In genomic region chr2:200756618-200757321, GRCh38 we compare ENCODE assay signal across 8 cellular contexts. TPM values are rescaled to one million over a fixed set of nuclear protein-coding genes. Genes with fewer than 3 reads are reported as not detected.
DNase-seq lines count a peak whose midpoint lies in the region; ATAC-seq, FAIRE-seq and TF ChIP-seq lines count a peak whose summit lies in the region.

No MANE protein-coding gene starts in this region.

- peaks cover 10% of the 10 kb centered on the region for H3K27me3 Mint-ChIP-seq in CD4-positive, alpha-beta T cell
- no peaks in the 10 kb centered on the region for H3K27me3 Mint-ChIP-seq in activated naive CD8-positive, alpha-beta T cell treated with anti-CD3 and anti-CD28 coated beads for 36 hours

- ATAC-seq in HG02798 (IDR thresholded peaks at IDR 0.05; ENCODE audit: poor library complexity, unreplicated experiment) = peak; percentile 82
- ATAC-seq in lower lobe of right lung = peak; percentile 45 to 73
- no peak for ATAC-seq in CD4-positive, alpha-beta T cell (ENCODE audit: poor library complexity)
- no peak for ATAC-seq in GM19035 (IDR thresholded peaks at IDR 0.05; ENCODE audit: unreplicated experiment)

- CTCF ChIA-PET in CD4-positive, alpha-beta T cell (lab: Charles Lee) = no interaction called here

- intact Hi-C loops in lower lobe of right lung (cut with DNase I) = no loop called here
- intact Hi-C loops in CD4-positive, alpha-beta T cell (cut with DNase I, micrococcal nuclease) = no loop called here

- TF ChIP-seq CTCF in lower lobe of right lung (IDR thresholded peaks at IDR 0.05) = no peak
- no peak for TF ChIP-seq CTCF in CD4-positive, alpha-beta T cell (IDR thresholded peaks at IDR 0.05)
- no peak for TF ChIP-seq CTCF in D721Med (IDR thresholded peaks at IDR 0.05; ENCODE audit: insufficient read depth, missing control alignments)

- POLR2A ChIA-PET in CD4-positive, alpha-beta T cell (lab: Charles Lee) = no interaction called here

- peak; percentile 90 for DNase-seq in EH (ENCODE audit: low read depth)
- DNase-seq in T1000 (lab: John Stamatoyannopoulos, UW) = peak; percentile 44
- DNase-seq in lower lobe of right lung = no peak
- no peak for DNase-seq in CD4-positive, alpha-beta T cell
- DNase-seq in D721Med (ENCODE audit: insufficient read length, low spot score) = no peak
- no peak for DNase-seq in activated naive CD8-positive, alpha-beta T cell treated with anti-CD3 and anti-CD28 coated beads for 36 hours

- FAIRE-seq in D721Med (lab: Jason Lieb, UNC) = no peak

- H3K4me3 ChIP-seq in lower lobe of right lung = no peak overlapping the region

- no peak overlapping the region for H3K4me3 Mint-ChIP-seq in CD4-positive, alpha-beta T cell
- H3K4me3 Mint-ChIP-seq in activated naive CD8-positive, alpha-beta T cell treated with anti-CD3 and anti-CD28 coated beads for 36 hours = no peak overlapping the region

- no peaks in the 10 kb centered on the region for H3K9me3 Mint-ChIP-seq in CD4-positive, alpha-beta T cell
- no peaks in the 10 kb centered on the region for H3K9me3 Mint-ChIP-seq in activated naive CD8-positive, alpha-beta T cell treated with anti-CD3 and anti-CD28 coated beads for 36 hours

- H3K4me1 ChIP-seq in lower lobe of right lung = peaks cover 6% of the 10 kb centered on the region

- no peaks in the 10 kb centered on the region for H3K9me3 ChIP-seq in lower lobe of right lung
- H3K9me3 ChIP-seq in CD4-positive, alpha-beta T cell (ENCODE audit: control insufficient read depth, low read length) = no peaks in the 10 kb centered on the region

- H3K4me1 Mint-ChIP-seq in CD4-positive, alpha-beta T cell (ENCODE audit: low read depth) = no peaks in the 10 kb centered on the region
- H3K4me1 Mint-ChIP-seq in activated naive CD8-positive, alpha-beta T cell treated with anti-CD3 and anti-CD28 coated beads for 36 hours = no peaks in the 10 kb centered on the region

- H3K27ac ChIP-seq in lower lobe of right lung = no peak overlapping the region
- no peak overlapping the region for H3K27ac ChIP-seq in CD4-positive, alpha-beta T cell (ENCODE audit: low read depth, low read length)

- no peaks in the 10 kb centered on the region for H3K36me3 ChIP-seq in lower lobe of right lung

- no peak overlapping the region for H3K27ac Mint-ChIP-seq in CD4-positive, alpha-beta T cell
- no peak overlapping the region for H3K27ac Mint-ChIP-seq in activated naive CD8-positive, alpha-beta T cell treated with anti-CD3 and anti-CD28 coated beads for 36 hours

- H3K36me3 Mint-ChIP-seq in CD4-positive, alpha-beta T cell (ENCODE audit: low read depth) = no peaks in the 10 kb centered on the region
- H3K36me3 Mint-ChIP-seq in activated naive CD8-positive, alpha-beta T cell treated with anti-CD3 and anti-CD28 coated beads for 36 hours = no peaks in the 10 kb centered on the region

- H3K27me3 ChIP-seq in lower lobe of right lung (ENCODE audit: low read depth) = peaks cover 3% of the 10 kb centered on the region
- H3K27me3 ChIP-seq in CD4-positive, alpha-beta T cell (ENCODE audit: control insufficient read depth, insufficient read depth, low read length) = no peaks in the 10 kb centered on the region

RNA-seq across cellular contexts. Expression of gene BZW1, which starts 54.9 kb away (rescaled TPM):
- 154 TPM for total RNA-seq in lower lobe of right lung
- 100 to 1,000 TPM; 190 to 192 TPM for total RNA-seq in CD4-positive, alpha-beta T cell
- 100 to 1,000 TPM; 549 to 557 TPM for total RNA-seq in activated naive CD8-positive, alpha-beta T cell treated with anti-CD3 and anti-CD28 coated beads for 36 hours

Comparison
In these comparisons a context has a peak if more than half of its experiments do, and no peak if none do; other contexts are left out.
1. DNase-seq: peak in EH (single experiment) and T1000 (single experiment); none in lower lobe of right lung (single experiment), CD4-positive, alpha-beta T cell (0 of 10), D721Med (single experiment) and activated naive CD8-positive, alpha-beta T cell treated with anti-CD3 and anti-CD28 coated beads for 36 hours (single experiment).
2. ATAC-seq: peak in HG02798 (single experiment) and lower lobe of right lung (2 of 2); none in CD4-positive, alpha-beta T cell (single experiment) and GM19035 (single experiment).